ENCODE assay signal across 2 cellular contexts in the genomic region with DNA sequence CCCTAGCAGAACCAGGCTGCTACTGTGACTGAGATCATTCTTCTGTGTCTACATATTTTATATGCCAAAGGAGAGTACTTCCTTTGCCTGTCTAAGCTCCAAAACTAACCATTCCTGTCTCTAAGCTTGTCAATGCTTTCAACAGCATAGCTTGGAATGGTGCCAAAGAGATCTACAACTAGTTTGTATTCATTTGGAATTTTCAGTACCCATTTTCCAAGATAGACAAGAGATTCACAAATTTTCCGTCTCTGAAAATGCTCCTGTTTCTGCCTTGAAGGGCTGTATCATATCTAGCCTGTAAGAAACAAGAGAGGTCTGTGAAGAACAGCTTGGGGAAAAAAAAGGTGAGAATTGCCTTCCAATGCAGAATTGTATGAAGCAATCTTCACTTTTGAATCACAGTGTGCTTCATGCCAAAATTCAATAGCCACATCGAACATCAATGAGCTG.
TF ChIP-seq lines count a peak whose summit lies in the region.

No MANE protein-coding gene starts in this region.

TF ChIP-seq in IMR-90, 13 proteins besides CTCF, POLR2A, EP300 and RAD21:
- TF ChIP-seq BHLHE40 (IDR thresholded peaks at IDR 0.05; ENCODE audit: low read depth, low read length) (no peak), CEBPB (IDR thresholded peaks at IDR 0.05; ENCODE audit: low read depth, low read length) (peak; percentile 28; the same call in 1 of the 2 replicates), RCOR1 (IDR thresholded peaks at IDR 0.05; ENCODE audit: insufficient replicate concordance, low read length) (no peak)

TF ChIP-seq in GM23338, 12 proteins besides CTCF, POLR2A, EP300 and RAD21:
- no peak for TF ChIP-seq ZNF114 (CRISPR knock-in tag; IDR thresholded peaks at IDR 0.05)
- no peak for TF ChIP-seq POLR2AphosphoS5 (IDR thresholded peaks at IDR 0.05; ENCODE audit: low read depth)
- no peak for TF ChIP-seq STAT1 (IDR thresholded peaks at IDR 0.05; ENCODE audit: unreplicated experiment)
- TF ChIP-seq REST (IDR thresholded peaks at IDR 0.05; ENCODE audit: unreplicated experiment): no peak
- TF ChIP-seq NANOG (IDR thresholded peaks at IDR 0.05; ENCODE audit: borderline replicate concordance): no peak
- TF ChIP-seq EZH2phosphoT487 (IDR thresholded peaks at IDR 0.05; ENCODE audit: unreplicated experiment): no peak
